15 cellular contexts compared by ENCODE assay signal in the genomic region with DNA sequence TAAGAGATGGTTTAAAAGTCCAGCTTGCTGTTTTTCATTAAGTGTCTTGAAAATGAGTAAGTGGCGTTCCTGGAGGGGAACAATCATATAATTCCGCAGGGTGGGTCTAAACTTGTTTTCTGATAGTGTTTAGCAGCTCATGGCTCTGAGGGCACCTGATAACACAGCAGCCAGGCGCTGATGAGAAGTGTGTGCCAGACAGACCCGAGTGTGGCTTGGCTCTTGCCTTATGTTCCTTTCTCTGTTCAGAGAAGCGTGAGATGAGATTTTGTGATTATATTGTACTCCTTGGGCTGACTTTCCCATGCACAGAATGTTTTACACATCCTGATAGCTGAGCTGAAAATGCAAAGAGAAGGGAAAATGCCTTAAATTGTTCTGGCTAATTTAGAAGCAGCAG.
DNase-seq lines count a peak whose midpoint lies in the region; ATAC-seq and TF ChIP-seq lines count a peak whose summit lies in the region.
"Had no signal": no experiment of that assay in that cellular context is flagged by ENCODE, and none has a peak within 500 bp of the region (broad histone marks: within the 10 kb centered on the region; RNA-seq: fewer than 3 reads in every experiment).

No MANE protein-coding gene starts in this region.

- H3K9me3 ChIP-seq in body of pancreas (no peaks in the 10 kb centered on the region), right atrium auricular region (no peaks in the 10 kb centered on the region), skeletal muscle satellite cell (replicated peaks; ENCODE audit: low read length) (no peaks in the 10 kb centered on the region), ovary (no peaks in the 10 kb centered on the region)
- H3K9me3 ChIP-seq: right lobe of liver had no signal

- DNase-seq in OCI-M2 (lab: John Stamatoyannopoulos, UW; ENCODE audit: unreplicated experiment) (peak; percentile 46), body of pancreas (peak in 1 of 4 donors; percentile 44), right atrium auricular region (ENCODE audit: low spot score) (no peak), ovary (no peak)
- DNase-seq in stimulated activated CD4-positive, alpha-beta T cell treated with anti-CD3 and anti-CD28 coated beads, Interleukin-12 subunit alpha, Interleukin-12 subunit beta, amount 100 ng/mL, for 4 hours, result no peak
- DNase-seq: activated CD8-positive, alpha-beta memory T cell treated with anti-CD3 and anti-CD28 coated beads, Interleukin-2, amount 50 U/mL, for 48 hours; activated naive CD8-positive, alpha-beta T cell treated with anti-CD3 and anti-CD28 coated beads for 36 hours; CD4-positive, alpha-beta memory T cell; cortex of kidney; foreskin melanocyte; KG1; NCI-H146; right lobe of liver had no signal

- H3K9ac ChIP-seq in skeletal muscle satellite cell (ENCODE audit: low read depth, low read length), result peak overlapping the region; percentile 27

- TF ChIP-seq POLR2A in body of pancreas (IDR thresholded peaks at IDR 0.05), result no peak
- TF ChIP-seq POLR2A in ovary (IDR thresholded peaks at IDR 0.05), result no peak

- H3K4me3 ChIP-seq in body of pancreas (no peak overlapping the region), right atrium auricular region (no peak overlapping the region), skeletal muscle satellite cell (ENCODE audit: low read length) (no peak overlapping the region), ovary (no peak overlapping the region)
- H3K4me3 ChIP-seq: right lobe of liver had no signal

- H3K4me1 ChIP-seq in body of pancreas, result peaks cover 27% of the 10 kb centered on the region
- H3K4me1 ChIP-seq in right atrium auricular region, result peaks cover 0 to 25% of the 10 kb centered on the region in 2 donors
- peaks cover 33% of the 10 kb centered on the region for H3K4me1 ChIP-seq in skeletal muscle satellite cell (ENCODE audit: control insufficient read depth, insufficient read depth, low read length)
- peaks cover 17% of the 10 kb centered on the region for H3K4me1 ChIP-seq in ovary (ENCODE audit: insufficient read depth)
- H3K4me1 ChIP-seq: right lobe of liver had no signal

- no peak for TF ChIP-seq EP300 in ovary (IDR thresholded peaks at IDR 0.05)

- ATAC-seq in body of pancreas (peak; percentile 36), HG03342 (IDR thresholded peaks at IDR 0.05; ENCODE audit: unreplicated experiment) (no peak)

- TF ChIP-seq CTCF in body of pancreas (IDR thresholded peaks at IDR 0.05) (no peak), right atrium auricular region (IDR thresholded peaks at IDR 0.05) (no peak), ovary (IDR thresholded peaks at IDR 0.05) (no peak)

- no peaks in the 10 kb centered on the region for H3K27me3 ChIP-seq in body of pancreas
- H3K27me3 ChIP-seq in right atrium auricular region, result no peaks in the 10 kb centered on the region
- H3K27me3 ChIP-seq in skeletal muscle satellite cell (ENCODE audit: control insufficient read depth, insufficient read depth, low read length), result no peaks in the 10 kb centered on the region
- no peaks in the 10 kb centered on the region for H3K27me3 ChIP-seq in ovary
- H3K27me3 ChIP-seq: right lobe of liver had no signal

- 28 to 38% methylated on average over 5 of the region's 5 CpGs for WGBS in body of pancreas, 2 donors
- WGBS in ovary, 3 donors, result 22 to 36% (median 33%) methylated on average over 5 of the region's 5 CpGs

- H3K27ac ChIP-seq in body of pancreas, result peak overlapping the region; percentile 36 to 75 (median 67)
- peak overlapping the region; percentile 41 to 63 for H3K27ac ChIP-seq in right atrium auricular region
- H3K27ac ChIP-seq in ovary, result no peak overlapping the region
- H3K27ac ChIP-seq: right lobe of liver had no signal

- H3K4me2 ChIP-seq in skeletal muscle satellite cell (ENCODE audit: low read length), result no peak overlapping the region

- H3K36me3 ChIP-seq in body of pancreas (replicated peaks in 1 of 2; ENCODE audit: insufficient read depth in 1 of 2, low read depth in 2 of 2) (no peaks in the 10 kb centered on the region), right atrium auricular region (no peaks in the 10 kb centered on the region), skeletal muscle satellite cell (ENCODE audit: insufficient read depth, low read length) (peaks cover 72% of the 10 kb centered on the region), ovary (no peaks in the 10 kb centered on the region)

- intact Hi-C loops in body of pancreas (cut with DNase I), result no loop called here
- intact Hi-C loops in ovary (cut with DNase I), result no loop called here

Comparison
In these comparisons a context has a peak if more than half of its experiments do, and no peak if none do; other contexts are left out.
1. H3K27ac ChIP-seq: peak in body of pancreas (4 of 4) and right atrium auricular region (2 of 2); none in ovary (0 of 2).